In genomic region chr6:148309301-148309700, GRCh38 we compare ENCODE assay signal across 18 cellular contexts. TPM values are rescaled to one million over a fixed set of nuclear protein-coding genes. Genes with fewer than 3 reads are reported as not detected.
DNase-seq lines count a peak whose midpoint lies in the region; TF ChIP-seq lines count a peak whose summit lies in the region.
"Had no signal": no experiment of that assay in that cellular context is flagged by ENCODE, and none has a peak within 500 bp of the region (broad histone marks: within the 10 kb centered on the region; RNA-seq: fewer than 3 reads in every experiment).

No MANE protein-coding gene starts in this region.

- no peaks in the 10 kb centered on the region for H3K27me3 ChIP-seq in esophagus squamous epithelium

- no peaks in the 10 kb centered on the region for H3K9me3 ChIP-seq in esophagus squamous epithelium

- no peaks in the 10 kb centered on the region for H3K27me3 Mint-ChIP-seq in neural crest cell (ENCODE audit: low read depth)
- H3K27me3 Mint-ChIP-seq: IgD-negative memory B cell had no signal

- H3K27ac Mint-ChIP-seq in neural crest cell (ENCODE audit: unreplicated experiment), result peak overlapping the region; percentile 23
- H3K27ac Mint-ChIP-seq: IgD-negative memory B cell had no signal

- no peak for TF ChIP-seq RAD21 in Ishikawa (IDR thresholded peaks at IDR 0.05; ENCODE audit: low read depth)

- intact Hi-C loops in esophagus squamous epithelium (cut with DNase I), result no loop called here

- TF ChIP-seq POLR2A in esophagus squamous epithelium (IDR thresholded peaks at IDR 0.05), result no peak

- no peaks in the 10 kb centered on the region for H3K36me3 ChIP-seq in esophagus squamous epithelium

- H3K4me3 Mint-ChIP-seq in neural crest cell, result no peak overlapping the region
- H3K4me3 Mint-ChIP-seq: IgD-negative memory B cell had no signal

- peaks cover 0 to 73% (median 26%) of the 10 kb centered on the region in 3 donors for H3K4me1 ChIP-seq in esophagus squamous epithelium

- peak overlapping the region; percentile 24 to 82 (median 64) for H3K27ac ChIP-seq in esophagus squamous epithelium
- H3K27ac ChIP-seq: 22Rv1, C4-2B had no signal

- peaks cover 44% of the 10 kb centered on the region for H3K4me1 Mint-ChIP-seq in neural crest cell

- TF ChIP-seq CTCF in esophagus squamous epithelium (IDR thresholded peaks at IDR 0.05) (no peak), neural crest cell (conservative IDR thresholded peaks at IDR 0.05) (no peak)

- peaks cover 3% of the 10 kb centered on the region for H3K9me3 Mint-ChIP-seq in neural crest cell

- H3K36me3 Mint-ChIP-seq in neural crest cell (ENCODE audit: low read depth), result no peaks in the 10 kb centered on the region
- H3K36me3 Mint-ChIP-seq: IgD-negative memory B cell had no signal

- DNase-seq in NCI-H82 (lab: John Stamatoyannopoulos, UW), result peak; percentile 12
- DNase-seq in NCI-H82 treated with DMSO at 0.1 percent for 48 hours (lab: John Stamatoyannopoulos, UW; ENCODE audit: unreplicated experiment), result no peak
- DNase-seq in esophagus squamous epithelium (lab: John Stamatoyannopoulos, UW), result no peak
- no peak for DNase-seq in neural crest cell (ENCODE audit: low read depth, low spot score)
- no peak for DNase-seq in stimulated activated naive CD4-positive, alpha-beta T cell treated with Interleukin-2 at 50 U/mL for 16 hours (lab: John Stamatoyannopoulos, UW)
- DNase-seq in HK-2 (ENCODE audit: unreplicated experiment), result no peak
- no peak for DNase-seq in medulla oblongata (ENCODE audit: extremely low spot score)
- DNase-seq: AML-193, NCI-H1092 treated with DMSO at 0.1 percent for 48 hours, NCI-H146, NCI-H2081 treated with DMSO at 0.1 percent for 48 hours, NCI-H446 treated with DMSO at 0.1 percent for 48 hours, NCI-H69, SHP77 treated with DMSO at 0.1 percent for 48 hours had no signal

- no peak for TF ChIP-seq EP300 in Ishikawa (IDR thresholded peaks at IDR 0.05; ENCODE audit: borderline replicate concordance)

- H3K4me3 ChIP-seq in esophagus squamous epithelium, result no peak overlapping the region

TF ChIP-seq in Ishikawa, 13 proteins besides CTCF, POLR2A, EP300 and RAD21:
- TF ChIP-seq ZBTB7A (IDR thresholded peaks at IDR 0.05; ENCODE audit: low read depth) (no peak), EGR1 (IDR thresholded peaks at IDR 0.05) (no peak), YY1 (IDR thresholded peaks at IDR 0.05; ENCODE audit: low read depth) (no peak), TAF1 (IDR thresholded peaks at IDR 0.05; ENCODE audit: low read depth) (no peak), CREB1 (IDR thresholded peaks at IDR 0.05; ENCODE audit: low read depth) (no peak), MAX (IDR thresholded peaks at IDR 0.05) (no peak), TEAD4 (IDR thresholded peaks at IDR 0.05) (peak; percentile 35; the same call in 1 of the 2 replicates), TCF12 (IDR thresholded peaks at IDR 0.05; ENCODE audit: low read depth) (no peak)

RNA-seq across cellular contexts. Expression of gene SASH1, which starts 33.3 kb away (rescaled TPM):
- total RNA-seq in esophagus squamous epithelium, result 100 to 1,000 TPM in 1 of 4 donors, 10 to 100 TPM in 3; 55.3 to 118 (median 79.6) TPM
- total RNA-seq in neural crest cell, result 88.0 and 90.0 TPM in 2 replicates
